15 cellular contexts compared by ENCODE assay signal in the genomic region with DNA sequence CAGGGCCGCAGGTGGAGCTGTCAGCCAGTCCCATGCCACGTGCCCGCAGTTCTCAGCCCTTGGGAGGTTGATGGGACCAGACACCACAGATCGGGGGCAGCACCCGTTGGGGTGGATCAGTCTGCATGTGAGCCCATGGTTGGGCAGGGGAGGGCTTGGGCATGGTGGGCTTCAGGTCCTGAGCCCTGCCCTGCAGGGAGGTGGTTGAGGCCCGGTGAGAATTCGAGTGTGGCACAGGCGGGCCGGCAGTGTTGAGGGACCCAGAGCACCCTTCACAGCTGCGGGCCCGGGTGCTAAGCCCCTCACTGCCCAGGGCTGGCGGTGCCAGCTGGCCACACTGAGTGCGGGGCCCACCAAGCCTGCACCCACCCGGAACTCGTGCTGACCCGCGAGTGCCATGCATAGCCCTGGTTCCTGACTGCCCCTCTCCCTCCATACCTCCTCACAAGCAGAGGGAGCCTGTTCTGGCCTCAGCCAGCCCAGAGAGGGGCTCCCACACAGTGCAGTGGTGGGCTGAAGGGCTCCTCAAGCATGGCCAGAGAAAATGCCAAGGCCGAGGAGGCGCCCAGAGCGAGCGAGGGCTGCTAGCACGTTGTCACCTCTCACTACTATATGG.
DNase-seq lines count a peak whose midpoint lies in the region; ATAC-seq and TF ChIP-seq lines count a peak whose summit lies in the region.
"Had no signal": no experiment of that assay in that cellular context is flagged by ENCODE, and none has a peak within 500 bp of the region (broad histone marks: within the 10 kb centered on the region; RNA-seq: fewer than 3 reads in every experiment).

No MANE protein-coding gene starts in this region.

- no peaks in the 10 kb centered on the region for H3K36me3 ChIP-seq in left lung
- H3K36me3 ChIP-seq in GM23338 (ENCODE audit: insufficient read depth), result no peaks in the 10 kb centered on the region
- no peaks in the 10 kb centered on the region for H3K36me3 ChIP-seq in brain microvascular endothelial cell (replicated peaks)

- H3K4me3 ChIP-seq in left lung, result no peak overlapping the region
- H3K4me3 ChIP-seq in GM23338, result no peak overlapping the region
- no peak overlapping the region for H3K4me3 ChIP-seq in brain microvascular endothelial cell (ENCODE audit: low read depth, low read length)
- H3K4me3 ChIP-seq: GM23248 had no signal

- no peaks in the 10 kb centered on the region for H3K9me2 ChIP-seq in GM23338 (ENCODE audit: insufficient read depth)

- peak; percentile 85 for DNase-seq in chondrocyte (ENCODE audit: low spot score)
- DNase-seq in left lung, result peak; percentile 10 to 19
- no peak for DNase-seq in GM23338 (ENCODE audit: low spot score)
- no peak for DNase-seq in brain microvascular endothelial cell
- DNase-seq: C1 segment of cervical spinal cord; Caco-2; CD4-positive, CD25-positive, alpha-beta regulatory T cell; CD8-positive, alpha-beta T cell; DMS153; DND-41; GM23248; H9 had no signal

- no peak overlapping the region for H3K4me3 Mint-ChIP-seq in chondrocyte (ENCODE audit: unreplicated experiment)
- H3K4me3 Mint-ChIP-seq in GM23338, result no peak overlapping the region
- H3K4me3 Mint-ChIP-seq: CD4-positive, CD25-positive, alpha-beta regulatory T cell; CD8-positive, alpha-beta T cell; H9 had no signal

- no peaks in the 10 kb centered on the region for H4K20me1 ChIP-seq in GM23338 (replicated peaks; ENCODE audit: insufficient read depth)

- H3K4me2 ChIP-seq in GM23338, result no peak overlapping the region

- no peak overlapping the region for H2AFZ ChIP-seq in GM23338
- H2AFZ ChIP-seq: GM23248 had no signal

- no peak for TF ChIP-seq CTCF in C4-2B (conservative IDR thresholded peaks at IDR 0.05)
- no peak for TF ChIP-seq CTCF in chondrocyte (IDR thresholded peaks at IDR 0.05)
- TF ChIP-seq CTCF in left lung (IDR thresholded peaks at IDR 0.05), result no peak
- TF ChIP-seq CTCF in GM23338 (conservative IDR thresholded peaks at IDR 0.05; ENCODE audit: low read depth in 2 of 2), result no peak
- no peak for TF ChIP-seq CTCF in brain microvascular endothelial cell (IDR thresholded peaks at IDR 0.05; ENCODE audit: low read depth, low read length, missing control alignments)

- H3K9me3 Mint-ChIP-seq in chondrocyte (ENCODE audit: low read depth) (peaks cover 8% of the 10 kb centered on the region), GM23338 (peaks cover 6% of the 10 kb centered on the region; the same call in 2 of the 3 replicates)
- H3K9me3 Mint-ChIP-seq: CD8-positive, alpha-beta T cell had no signal

- H3K36me3 Mint-ChIP-seq in chondrocyte (ENCODE audit: low read depth) (no peaks in the 10 kb centered on the region), GM23338 (ENCODE audit: low read depth) (no peaks in the 10 kb centered on the region)
- H3K36me3 Mint-ChIP-seq: CD4-positive, CD25-positive, alpha-beta regulatory T cell; CD8-positive, alpha-beta T cell had no signal

- H3K27me3 ChIP-seq in left lung, result no peaks in the 10 kb centered on the region
- no peaks in the 10 kb centered on the region for H3K27me3 ChIP-seq in GM23338 (ENCODE audit: insufficient read depth)
- no peaks in the 10 kb centered on the region for H3K27me3 ChIP-seq in brain microvascular endothelial cell (replicated peaks)

- intact Hi-C loops in left lung (cut with DNase I), result no loop called here

- H3K27ac ChIP-seq in C4-2B (peak overlapping the region; percentile 42; the same call in 1 of the 2 replicates), left lung (no peak overlapping the region), GM23338 (ENCODE audit: low read depth) (no peak overlapping the region), brain microvascular endothelial cell (no peak overlapping the region)
- H3K27ac ChIP-seq: GM23248 had no signal

- H3F3A ChIP-seq in GM23338 (replicated peaks; ENCODE audit: low read depth), result no peaks in the 10 kb centered on the region

- H3K4me1 ChIP-seq in left lung (no peaks in the 10 kb centered on the region), GM23338 (ENCODE audit: insufficient read depth) (no peaks in the 10 kb centered on the region)
- H3K4me1 ChIP-seq: Caco-2 had no signal

- no peaks in the 10 kb centered on the region for H3K79me2 ChIP-seq in GM23338 (replicated peaks; ENCODE audit: insufficient read depth)

- H3K9me3 ChIP-seq in left lung, result no peaks in the 10 kb centered on the region
- H3K9me3 ChIP-seq: Caco-2 had no signal

- H3K27me3 Mint-ChIP-seq in chondrocyte (ENCODE audit: low read depth) (no peaks in the 10 kb centered on the region), GM23338 (ENCODE audit: insufficient read depth, low read depth, poor library complexity) (no peaks in the 10 kb centered on the region)
- H3K27me3 Mint-ChIP-seq: CD4-positive, CD25-positive, alpha-beta regulatory T cell had no signal

- no peak overlapping the region for H3K27ac Mint-ChIP-seq in chondrocyte (ENCODE audit: unreplicated experiment)
- no peak overlapping the region for H3K27ac Mint-ChIP-seq in GM23338
- H3K27ac Mint-ChIP-seq: CD4-positive, CD25-positive, alpha-beta regulatory T cell; CD8-positive, alpha-beta T cell; H9 had no signal

- no peak for ATAC-seq in left lung
- no peak for ATAC-seq in GM23338
- ATAC-seq in GM21786 (IDR thresholded peaks at IDR 0.05; ENCODE audit: unreplicated experiment), result no peak
- ATAC-seq: CD8-positive, alpha-beta T cell; HCT116 had no signal

- in situ Hi-C loops in brain microvascular endothelial cell (cut with HindIII; ENCODE audit: low pct_ligation_motif_present, low sequenced_read_pairs), result no loop called here

- no peaks in the 10 kb centered on the region for H3K4me1 Mint-ChIP-seq in chondrocyte (ENCODE audit: low read depth)
- H3K4me1 Mint-ChIP-seq in GM23338, result no peaks in the 10 kb centered on the region
- H3K4me1 Mint-ChIP-seq: CD4-positive, CD25-positive, alpha-beta regulatory T cell; H9 had no signal

TF ChIP-seq in GM23338, 12 proteins besides CTCF, POLR2A, EP300 and RAD21:
- TF ChIP-seq NANOG (IDR thresholded peaks at IDR 0.05; ENCODE audit: borderline replicate concordance) (no peak), CREB1 (CRISPR knock-in tag; IDR thresholded peaks at IDR 0.05; ENCODE audit: low read depth) (no peak)

Comparison
In these comparisons a context has a peak if more than half of its experiments do, and no peak if none do; other contexts are left out.
1. DNase-seq: peak in chondrocyte (single experiment) and left lung (2 of 2); none in GM23338 (single experiment) and brain microvascular endothelial cell (single experiment).